8 cellular contexts compared by ENCODE assay signal in genomic region chr2:156342252-156343095, GRCh38. TPM values are rescaled to one million over a fixed set of nuclear protein-coding genes. Genes with fewer than 3 reads are reported as not detected.
DNase-seq lines count a peak whose midpoint lies in the region; ATAC-seq and TF ChIP-seq lines count a peak whose summit lies in the region.

No MANE protein-coding gene starts in this region.

- intact Hi-C loops in colonic mucosa (cut with DNase I): loop anchor here (5.0 kb wide), 1 partner anchor 95 kb away; the partner anchor contains the start of gene GPD2

- H3K36me3 ChIP-seq in colonic mucosa: no peaks in the 10 kb centered on the region

- peak; percentile 44 for ATAC-seq in GM19025 (IDR thresholded peaks at IDR 0.05; ENCODE audit: low read depth, unreplicated experiment)
- ATAC-seq in HG03196 (IDR thresholded peaks at IDR 0.05; ENCODE audit: unreplicated experiment): peak; percentile 61
- ATAC-seq in left lobe of liver: peak; percentile 85

- H3K9me3 ChIP-seq in colonic mucosa: no peaks in the 10 kb centered on the region

- H3K27ac ChIP-seq in colonic mucosa: peak overlapping the region; percentile 100

- peaks cover 5% of the 10 kb centered on the region for H3K4me1 ChIP-seq in colonic mucosa

- TF ChIP-seq CTCF in AG09319 (IDR thresholded peaks at IDR 0.05; ENCODE audit: low read depth, low read length) (no peak), colonic mucosa (IDR thresholded peaks at IDR 0.05) (no peak)

- peak overlapping the region; percentile 98 for H3K9ac ChIP-seq in colonic mucosa (ENCODE audit: low read depth in 2 of 2, low read length in 2 of 2)

- DNase-seq in AG09319 (ENCODE audit: extremely low read depth, low read depth) (peak; percentile 91), NCI-H446 (lab: John Stamatoyannopoulos, UW) (peak; percentile 90 to 95), colonic mucosa (peak; percentile 95), left lobe of liver (ENCODE audit: low spot score) (peak; percentile 97)
- DNase-seq in activated CD4-positive, alpha-beta T cell treated with anti-CD3 and anti-CD28 coated beads for 48 hours: peak; percentile 91
- peak; percentile 85 for DNase-seq in stimulated activated CD4-positive, alpha-beta T cell treated with anti-CD3 and anti-CD28 coated beads, Interleukin-1b, Interleukin-23, amount 100 ng/mL, for 48 hours

- H3K27me3 ChIP-seq in colonic mucosa: no peaks in the 10 kb centered on the region

- peak overlapping the region; percentile 71 for H3K4me3 ChIP-seq in colonic mucosa

RNA-seq across cellular contexts. Expression of gene NR4A2, which starts 10.0 kb away (rescaled TPM):
- total RNA-seq in colonic mucosa: 1 to 10 TPM; 2.6 to 4.7 TPM
- 0.91 TPM for total RNA-seq in left lobe of liver

Comparison
In these comparisons a context has a peak if more than half of its experiments do, and no peak if none do; other contexts are left out.
1. Peak in every context shown above with its lines: DNase-seq, ATAC-seq, H3K4me3 ChIP-seq and H3K27ac ChIP-seq.